In genomic region chr16:31108035-31108793, GRCh38 we compare ENCODE assay signal across 8 cellular contexts. TPM values are rescaled to one million over a fixed set of nuclear protein-coding genes. Genes with fewer than 3 reads are reported as not detected.
A peak's percentile ranks its signal among the peaks of the same experiment; 100 is the strongest.
DNase-seq lines count a peak whose midpoint lies in the region; ATAC-seq and TF ChIP-seq lines count a peak whose summit lies in the region.

Gene BCKDK (plus strand): TSS chr16:31108386. CDS start chr16:31109224, 838 bp downstream.

- POLR2A ChIA-PET in AG04450 (lab: Yijun Ruan, JAX) = interaction anchor here (1.0 to 1.3 kb wide), 1 partner anchor 9 kb away, joined by 3 read pairs; the partner anchor contains the start of gene KAT8

- TF ChIP-seq CTCF in AG04450 (IDR thresholded peaks at IDR 0.05; ENCODE audit: low read depth, low read length) = no peak
- TF ChIP-seq CTCF in colonic mucosa (IDR thresholded peaks at IDR 0.05) = no peak

- intact Hi-C loops in colonic mucosa (cut with DNase I) (no loop called here), left colon (cut with DNase I, micrococcal nuclease) (no loop called here)

- H3K4me3 ChIP-seq in AG04450 (ENCODE audit: low read depth, low read length) (peak within 1 kb of the TSS; percentile 75), colonic mucosa (peak within 1 kb of the TSS; percentile 83)

- H3K27me3 ChIP-seq in AG04450 (ENCODE audit: control insufficient read depth, insufficient read depth, low read length) = no peaks in the 10 kb centered on the region
- no peaks in the 10 kb centered on the region for H3K27me3 ChIP-seq in colonic mucosa

- no peaks in the 10 kb centered on the region for H3K36me3 ChIP-seq in colonic mucosa

- H3K27ac ChIP-seq in AG04450 (ENCODE audit: low read depth, low read length) = no peak within 1 kb of the TSS
- H3K27ac ChIP-seq in colonic mucosa = peak within 1 kb of the TSS; percentile 54

- peak; percentile 70 for ATAC-seq in GM18861 (IDR thresholded peaks at IDR 0.05; ENCODE audit: unreplicated experiment)
- ATAC-seq in HG03097 (IDR thresholded peaks at IDR 0.05; ENCODE audit: low FRiP score, unreplicated experiment) = peak; percentile 68
- peak; percentile 82 for ATAC-seq in left colon

- DNase-seq in AG04450 (ENCODE audit: low read depth, low spot score) (no peak), NCI-H446 treated with DMSO at 0.1 percent for 48 hours (lab: John Stamatoyannopoulos, UW) (peak; percentile 25), colonic mucosa (peak; percentile 80), left colon (peak; percentile 74 to 79)
- peak; percentile 61 to 68 for DNase-seq in activated CD4-positive, alpha-beta T cell treated with anti-CD3 and anti-CD28 coated beads for 4 hours
- DNase-seq in stimulated activated CD4-positive, alpha-beta T cell treated with anti-CD3 and anti-CD28 coated beads, Interleukin-1b, Interleukin-23, amount 100 ng/mL, for 48 hours = peak; percentile 80

- peaks cover 9% of the 10 kb centered on the region for H3K4me1 ChIP-seq in colonic mucosa

- CTCF ChIA-PET in AG04450 (lab: Charles Lee) = interaction anchor here (2.2 kb wide), 1 partner anchor 34 kb away, joined by 6 read pairs; no protein-coding TSS in a partner anchor

- H3K9ac ChIP-seq in colonic mucosa (ENCODE audit: low read depth in 2 of 2, low read length in 2 of 2) = peak within 1 kb of the TSS; percentile 88 to 98

- H3K9me3 ChIP-seq in AG04450 (ENCODE audit: control insufficient read depth, insufficient read depth, low read length) (no peaks in the 10 kb centered on the region), colonic mucosa (no peaks in the 10 kb centered on the region)

RNA-seq across cellular contexts. Expression of gene BCKDK, which starts in this region (rescaled TPM):
- polyA plus RNA-seq in AG04450 (2011; rRNA removed) = 31.6 and 42.3 TPM in 2 replicates
- 33.0 and 40.9 TPM in 2 replicates for polyA minus RNA-seq in AG04450 (2011; rRNA and poly(A)+ RNA removed)
- total RNA-seq in colonic mucosa (10 to 100 TPM; 41.3 to 43.4 TPM), left colon (10 to 100 TPM; 34.6 to 36.3 TPM)
